ENCODE assay signal across 16 cellular contexts in genomic region chr2:106579750-106580197, GRCh38.
"Had no signal": no experiment of that assay in that cellular context is flagged by ENCODE, and none has a peak within 500 bp of the region (broad histone marks: within the 10 kb centered on the region; RNA-seq: fewer than 3 reads in every experiment).

No MANE protein-coding gene starts in this region.

- DNase-seq: activated CD4-positive, alpha-beta T cell treated with anti-CD3 and anti-CD28 coated beads for 36 hours; activated CD4-positive, alpha-beta T cell treated with anti-CD3 and anti-CD28 coated beads, Interleukin-2, amount 50 U/mL, for 48 hours; activated naive CD8-positive, alpha-beta T cell treated with anti-CD3 and anti-CD28 coated beads for 36 hours; amygdala; caudate nucleus; effector memory CD8-positive, alpha-beta T cell; hippocampal formation; left colon; psoas muscle; sigmoid colon; stimulated activated CD4-positive, alpha-beta T cell treated with anti-CD3 and anti-CD28 coated beads, Interleukin-4, amount 100 ng/mL, for 4 hours; SW 1271; T-helper 2 cell; WERI-Rb-1 had no signal

- H3K36me3 ChIP-seq: sigmoid colon, WERI-Rb-1 had no signal

- H3K9me3 Mint-ChIP-seq: activated naive CD8-positive, alpha-beta T cell treated with anti-CD3 and anti-CD28 coated beads for 36 hours; effector memory CD8-positive, alpha-beta T cell; neural crest cell; stimulated activated memory B cell treated with anti-CD40 and anti-IgM and Interleukin-4, amounts not matched to agents 10 μg/mL and 1 μg/mL and 100 μg/mL, for 72 hours had no signal

- H3K27ac Mint-ChIP-seq: activated CD4-positive, alpha-beta T cell treated with anti-CD3 and anti-CD28 coated beads for 36 hours; activated naive CD8-positive, alpha-beta T cell treated with anti-CD3 and anti-CD28 coated beads for 36 hours; effector memory CD8-positive, alpha-beta T cell; stimulated activated memory B cell treated with anti-CD40 and anti-IgM and Interleukin-4, amounts not matched to agents 10 μg/mL and 1 μg/mL and 100 μg/mL, for 72 hours had no signal

- H3K9me3 ChIP-seq: psoas muscle, sigmoid colon had no signal

- H3K4me1 ChIP-seq: psoas muscle had no signal

- H3K4me3 Mint-ChIP-seq: activated CD4-positive, alpha-beta T cell treated with anti-CD3 and anti-CD28 coated beads for 36 hours; activated naive CD8-positive, alpha-beta T cell treated with anti-CD3 and anti-CD28 coated beads for 36 hours; effector memory CD8-positive, alpha-beta T cell; stimulated activated memory B cell treated with anti-CD40 and anti-IgM and Interleukin-4, amounts not matched to agents 10 μg/mL and 1 μg/mL and 100 μg/mL, for 72 hours had no signal

- H3K36me3 Mint-ChIP-seq: activated naive CD8-positive, alpha-beta T cell treated with anti-CD3 and anti-CD28 coated beads for 36 hours; stimulated activated memory B cell treated with anti-CD40 and anti-IgM and Interleukin-4, amounts not matched to agents 10 μg/mL and 1 μg/mL and 100 μg/mL, for 72 hours had no signal

- ATAC-seq: activated CD4-positive, alpha-beta T cell treated with anti-CD3 and anti-CD28 coated beads for 36 hours; effector memory CD8-positive, alpha-beta T cell; left colon; psoas muscle; stimulated activated memory B cell treated with anti-CD40 and anti-IgM and Interleukin-4, amounts not matched to agents 10 μg/mL and 1 μg/mL and 100 μg/mL, for 72 hours had no signal

- H3K4me3 ChIP-seq: psoas muscle, sigmoid colon had no signal

- H3K27ac ChIP-seq: psoas muscle, sigmoid colon, WERI-Rb-1 had no signal
